Comparison of ENCODE assay signal across 25 cellular contexts in genomic region chr1:207243756-207244408, GRCh38.
A peak's percentile ranks its signal among the peaks of the same experiment; 100 is the strongest.
DNase-seq lines count a peak whose midpoint lies in the region; ATAC-seq and TF ChIP-seq lines count a peak whose summit lies in the region.
"Had no signal": no experiment of that assay in that cellular context is flagged by ENCODE, and none has a peak within 500 bp of the region (broad histone marks: within the 10 kb centered on the region; RNA-seq: fewer than 3 reads in every experiment).

No MANE protein-coding gene starts in this region.

- DNase-seq in AG09319 (ENCODE audit: extremely low read depth, low read depth) (peak; percentile 35), HS-27A (ENCODE audit: low read depth) (peak; percentile 69), amniotic epithelial cell (ENCODE audit: low read depth) (peak; percentile 24), left kidney (ENCODE audit: low read depth, low spot score) (peak; percentile 5), left colon (no peak), smooth muscle cell (lab: John Stamatoyannopoulos, UW; ENCODE audit: unreplicated experiment) (no peak)
- DNase-seq in activated naive CD4-positive, alpha-beta T cell treated with anti-CD3 and anti-CD28 coated beads, Interleukin-2, amount 50 U/mL, for 72 hours (ENCODE audit: low spot score in 2 of 2) = no peak
- DNase-seq: aorta; central memory CD4-positive, alpha-beta T cell; dorsolateral prefrontal cortex; foreskin fibroblast; left lung; midbrain; natural killer cell; NCI-H1092 treated with DMSO at 0.1 percent for 48 hours; NCI-H187 treated with DMSO at 0.1 percent for 48 hours; NCI-H748 treated with DMSO at 0.1 percent for 48 hours; stimulated activated CD4-positive, alpha-beta T cell treated with anti-CD3 and anti-CD28 coated beads, Interleukin-12 subunit alpha, Interleukin-12 subunit beta, amount 100 ng/mL, for 4 hours; stimulated activated CD4-positive, alpha-beta T cell treated with anti-CD3 and anti-CD28 coated beads, Interleukin-4, amount 100 ng/mL, for 24 hours; stimulated activated naive B cell treated with anti-CD40 and anti-IgM and Interleukin-4, amounts not matched to agents 10 μg/mL and 1 μg/mL and 100 μg/mL, for 72 hours; T-helper 9 cell had no signal

- H3F3A ChIP-seq in smooth muscle cell (ENCODE audit: low read depth) = peaks cover 12% of the 10 kb centered on the region

- no peak for TF ChIP-seq CTCF in AG09319 (IDR thresholded peaks at IDR 0.05; ENCODE audit: low read depth, low read length)
- no peak for TF ChIP-seq CTCF in smooth muscle cell (IDR thresholded peaks at IDR 0.05; ENCODE audit: borderline replicate concordance, insufficient read depth, poor library complexity, severe bottlenecking)

- H3K36me3 Mint-ChIP-seq in activated naive CD4-positive, alpha-beta T cell treated with anti-CD3 and anti-CD28 coated beads, Interleukin-2, amount 50 U/mL, for 72 hours = no peaks in the 10 kb centered on the region
- H3K36me3 Mint-ChIP-seq: activated naive CD4-positive, alpha-beta T cell treated with anti-CD3 and anti-CD28 coated beads, Interleukin-2, amount 50 U/mL, for 24 hours; CD14-positive monocyte; natural killer cell; stimulated activated naive B cell treated with anti-CD40 and anti-IgM and Interleukin-4, amounts not matched to agents 10 μg/mL and 1 μg/mL and 100 μg/mL, for 72 hours; WTC11 had no signal

- H3K27ac Mint-ChIP-seq in activated naive CD4-positive, alpha-beta T cell treated with anti-CD3 and anti-CD28 coated beads, Interleukin-2, amount 50 U/mL, for 72 hours = peak overlapping the region in 1 of 2 donors; percentile 31
- H3K27ac Mint-ChIP-seq: activated naive CD4-positive, alpha-beta T cell treated with anti-CD3 and anti-CD28 coated beads, Interleukin-2, amount 50 U/mL, for 24 hours; natural killer cell; stimulated activated naive B cell treated with anti-CD40 and anti-IgM and Interleukin-4, amounts not matched to agents 10 μg/mL and 1 μg/mL and 100 μg/mL, for 72 hours; WTC11 had no signal

- H2AFZ ChIP-seq in smooth muscle cell (ENCODE audit: low read depth) = no peak overlapping the region

- no peak overlapping the region for H3K4me2 ChIP-seq in smooth muscle cell

- intact Hi-C loops in left colon (cut with DNase I, micrococcal nuclease) = no loop called here

- no peak overlapping the region for H3K4me3 ChIP-seq in smooth muscle cell
- H3K4me3 ChIP-seq: dorsolateral prefrontal cortex, left lung had no signal

- H3K9me3 Mint-ChIP-seq in activated naive CD4-positive, alpha-beta T cell treated with anti-CD3 and anti-CD28 coated beads, Interleukin-2, amount 50 U/mL, for 72 hours = no peaks in the 10 kb centered on the region
- H3K9me3 Mint-ChIP-seq: activated naive CD4-positive, alpha-beta T cell treated with anti-CD3 and anti-CD28 coated beads, Interleukin-2, amount 50 U/mL, for 24 hours; natural killer cell; WTC11 had no signal

- no peaks in the 10 kb centered on the region for H3K27me3 ChIP-seq in smooth muscle cell (ENCODE audit: low read depth)
- H3K27me3 ChIP-seq: dorsolateral prefrontal cortex, left lung had no signal

- H3K79me2 ChIP-seq in smooth muscle cell (ENCODE audit: low read depth) = no peaks in the 10 kb centered on the region

- H3K9me3 ChIP-seq in smooth muscle cell (replicated peaks; ENCODE audit: low read depth) = no peaks in the 10 kb centered on the region
- H3K9me3 ChIP-seq: left lung had no signal

- no peak overlapping the region for H3K9ac ChIP-seq in smooth muscle cell (ENCODE audit: low read depth)

- no peak overlapping the region for H3K27ac ChIP-seq in smooth muscle cell (ENCODE audit: low read depth)
- H3K27ac ChIP-seq: dorsolateral prefrontal cortex, left lung had no signal

- WGBS in smooth muscle cell (ENCODE audit: low lambda C conversion rate) = 80% methylated on average over 6 of the region's 6 CpGs

- no peaks in the 10 kb centered on the region for H4K20me1 ChIP-seq in smooth muscle cell (ENCODE audit: low read depth)

- ATAC-seq in activated naive CD4-positive, alpha-beta T cell treated with anti-CD3 and anti-CD28 coated beads, Interleukin-2, amount 50 U/mL, for 72 hours = no peak
- no peak for ATAC-seq in left colon
- no peak for ATAC-seq in HG03565 (IDR thresholded peaks at IDR 0.05; ENCODE audit: unreplicated experiment)
- ATAC-seq: left lung; natural killer cell; stimulated activated naive B cell treated with anti-CD40 and anti-IgM and Interleukin-4, amounts not matched to agents 10 μg/mL and 1 μg/mL and 100 μg/mL, for 72 hours; WTC11 had no signal

- H3K36me3 ChIP-seq in smooth muscle cell (ENCODE audit: low read depth) = no peaks in the 10 kb centered on the region
- H3K36me3 ChIP-seq: left lung had no signal

- H3K4me1 ChIP-seq in smooth muscle cell (ENCODE audit: low read depth) = peaks cover 5% of the 10 kb centered on the region

Comparison
In these comparisons a context has a peak if more than half of its experiments do, and no peak if none do; other contexts are left out.
1. DNase-seq: peak in AG09319 (single experiment), HS-27A (single experiment), amniotic epithelial cell (single experiment) and left kidney (single experiment); none in activated naive CD4-positive, alpha-beta T cell treated with anti-CD3 and anti-CD28 coated beads, Interleukin-2, amount 50 U/mL, for 72 hours (0 of 2), left colon (0 of 2) and smooth muscle cell (single experiment).